ENCODE assay signal across 1 cellular context in the genomic region with DNA sequence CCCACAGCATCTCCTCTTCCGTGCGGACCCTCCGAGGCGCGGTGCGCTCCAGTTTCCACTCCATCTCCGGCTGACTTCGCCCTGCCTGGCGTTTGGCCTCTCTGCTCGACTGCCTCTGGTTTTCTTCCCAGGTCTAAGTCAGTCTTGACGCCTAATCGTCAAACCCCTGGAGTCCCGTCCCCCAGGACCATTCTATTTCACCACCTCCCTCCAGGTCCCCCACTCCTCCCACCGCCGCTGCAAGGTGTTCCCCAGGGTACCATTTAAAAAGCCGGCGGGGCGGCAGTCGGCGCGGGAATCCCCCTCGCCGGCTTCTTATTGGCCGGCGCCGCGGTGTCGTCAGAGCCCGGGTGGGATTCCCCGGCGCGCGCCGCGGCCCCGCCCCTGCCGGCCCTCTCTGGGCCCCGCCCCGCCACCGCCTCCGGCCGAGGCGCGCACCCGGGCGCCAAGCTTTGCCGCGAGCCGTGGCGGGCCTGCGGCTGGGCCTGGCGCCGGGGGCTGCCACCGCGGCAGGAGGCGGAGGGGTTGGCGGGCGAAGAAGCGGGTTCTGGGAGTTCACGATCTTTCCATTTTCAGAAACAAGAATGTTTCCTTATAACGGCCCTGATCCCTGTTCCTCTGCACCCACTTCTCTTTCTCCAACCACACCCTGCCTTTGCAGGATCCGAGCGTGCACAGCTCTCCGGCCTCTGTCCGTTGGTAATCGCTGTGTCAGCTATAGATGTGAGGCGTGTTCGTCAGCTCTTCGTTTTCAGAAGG.
TF ChIP-seq lines count a peak whose summit lies in the region.

A gene with protein sequence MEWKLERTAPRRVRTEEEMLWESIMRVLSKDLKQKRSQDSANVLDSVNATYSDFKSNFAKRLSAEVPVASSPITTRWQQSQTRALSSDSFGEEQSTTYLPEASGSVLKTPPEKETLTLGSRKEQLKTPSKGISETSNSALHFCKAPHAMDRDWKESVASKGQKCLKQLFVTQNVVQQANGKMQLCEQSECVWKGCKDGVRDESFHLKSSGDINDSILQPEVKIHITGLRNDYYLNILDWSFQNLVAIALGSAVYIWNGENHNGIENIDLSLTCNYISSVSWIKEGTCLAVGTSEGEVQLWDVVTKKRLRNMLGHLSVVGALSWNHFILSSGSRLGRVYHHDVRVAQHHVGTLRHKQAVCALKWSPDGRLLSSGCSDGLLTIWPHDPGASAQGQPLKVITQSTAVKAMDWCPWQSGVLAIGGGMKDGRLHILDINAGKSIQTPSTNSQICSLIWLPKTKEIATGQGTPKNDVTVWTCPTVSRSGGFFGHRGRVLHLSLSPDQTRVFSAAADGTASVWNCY (minus strand): TSS at position 241 of the 759 bp plus-strand sequence. CDS start 177 bp downstream, at position 64.

TF ChIP-seq in HepG2, 621 proteins besides CTCF, POLR2A, EP300 and RAD21 (continued from another document and continues in another):
- no peak for TF ChIP-seq SAFB2 (CRISPR knock-in tag; IDR thresholded peaks at IDR 0.05; ENCODE audit: borderline replicate concordance, low read depth)
- TF ChIP-seq ZNF761 (CRISPR knock-in tag; conservative IDR thresholded peaks at IDR 0.05), result no peak
- TF ChIP-seq, protein P1, sequence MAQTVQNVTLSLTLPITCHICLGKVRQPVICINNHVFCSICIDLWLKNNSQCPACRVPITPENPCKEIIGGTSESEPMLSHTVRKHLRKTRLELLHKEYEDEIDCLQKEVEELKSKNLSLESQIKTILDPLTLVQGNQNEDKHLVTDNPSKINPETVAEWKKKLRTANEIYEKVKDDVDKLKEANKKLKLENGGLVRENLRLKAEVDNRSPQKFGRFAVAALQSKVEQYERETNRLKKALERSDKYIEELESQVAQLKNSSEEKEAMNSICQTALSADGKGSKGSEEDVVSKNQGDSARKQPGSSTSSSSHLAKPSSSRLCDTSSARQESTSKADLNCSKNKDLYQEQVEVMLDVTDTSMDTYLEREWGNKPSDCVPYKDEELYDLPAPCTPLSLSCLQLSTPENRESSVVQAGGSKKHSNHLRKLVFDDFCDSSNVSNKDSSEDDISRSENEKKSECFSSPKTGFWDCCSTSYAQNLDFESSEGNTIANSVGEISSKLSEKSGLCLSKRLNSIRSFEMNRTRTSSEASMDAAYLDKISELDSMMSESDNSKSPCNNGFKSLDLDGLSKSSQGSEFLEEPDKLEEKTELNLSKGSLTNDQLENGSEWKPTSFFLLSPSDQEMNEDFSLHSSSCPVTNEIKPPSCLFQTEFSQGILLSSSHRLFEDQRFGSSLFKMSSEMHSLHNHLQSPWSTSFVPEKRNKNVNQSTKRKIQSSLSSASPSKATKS (CRISPR knock-in tag; IDR thresholded peaks at IDR 0.05), result no peak
- TF ChIP-seq, protein P2, sequence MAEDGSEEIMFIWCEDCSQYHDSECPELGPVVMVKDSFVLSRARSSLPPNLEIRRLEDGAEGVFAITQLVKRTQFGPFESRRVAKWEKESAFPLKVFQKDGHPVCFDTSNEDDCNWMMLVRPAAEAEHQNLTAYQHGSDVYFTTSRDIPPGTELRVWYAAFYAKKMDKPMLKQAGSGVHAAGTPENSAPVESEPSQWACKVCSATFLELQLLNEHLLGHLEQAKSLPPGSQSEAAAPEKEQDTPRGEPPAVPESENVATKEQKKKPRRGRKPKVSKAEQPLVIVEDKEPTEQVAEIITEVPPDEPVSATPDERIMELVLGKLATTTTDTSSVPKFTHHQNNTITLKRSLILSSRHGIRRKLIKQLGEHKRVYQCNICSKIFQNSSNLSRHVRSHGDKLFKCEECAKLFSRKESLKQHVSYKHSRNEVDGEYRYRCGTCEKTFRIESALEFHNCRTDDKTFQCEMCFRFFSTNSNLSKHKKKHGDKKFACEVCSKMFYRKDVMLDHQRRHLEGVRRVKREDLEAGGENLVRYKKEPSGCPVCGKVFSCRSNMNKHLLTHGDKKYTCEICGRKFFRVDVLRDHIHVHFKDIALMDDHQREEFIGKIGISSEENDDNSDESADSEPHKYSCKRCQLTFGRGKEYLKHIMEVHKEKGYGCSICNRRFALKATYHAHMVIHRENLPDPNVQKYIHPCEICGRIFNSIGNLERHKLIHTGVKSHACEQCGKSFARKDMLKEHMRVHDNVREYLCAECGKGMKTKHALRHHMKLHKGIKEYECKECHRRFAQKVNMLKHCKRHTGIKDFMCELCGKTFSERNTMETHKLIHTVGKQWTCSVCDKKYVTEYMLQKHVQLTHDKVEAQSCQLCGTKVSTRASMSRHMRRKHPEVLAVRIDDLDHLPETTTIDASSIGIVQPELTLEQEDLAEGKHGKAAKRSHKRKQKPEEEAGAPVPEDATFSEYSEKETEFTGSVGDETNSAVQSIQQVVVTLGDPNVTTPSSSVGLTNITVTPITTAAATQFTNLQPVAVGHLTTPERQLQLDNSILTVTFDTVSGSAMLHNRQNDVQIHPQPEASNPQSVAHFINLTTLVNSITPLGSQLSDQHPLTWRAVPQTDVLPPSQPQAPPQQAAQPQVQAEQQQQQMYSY (CRISPR knock-in tag; IDR thresholded peaks at IDR 0.05), result no peak
- TF ChIP-seq MBD4 (IDR thresholded peaks at IDR 0.05; ENCODE audit: borderline replicate concordance, low read length), result no peak
- TF ChIP-seq ZBTB1 (CRISPR knock-in tag; IDR thresholded peaks at IDR 0.05; ENCODE audit: borderline replicate concordance), result no peak
- TF ChIP-seq ZNF24 (IDR thresholded peaks at IDR 0.05), result no peak
- no peak for TF ChIP-seq ZNF180 (CRISPR knock-in tag; IDR thresholded peaks at IDR 0.05; ENCODE audit: borderline replicate concordance, low read depth)
- TF ChIP-seq ERF (CRISPR knock-in tag; IDR thresholded peaks at IDR 0.05), result no peak
- TF ChIP-seq, protein P3, sequence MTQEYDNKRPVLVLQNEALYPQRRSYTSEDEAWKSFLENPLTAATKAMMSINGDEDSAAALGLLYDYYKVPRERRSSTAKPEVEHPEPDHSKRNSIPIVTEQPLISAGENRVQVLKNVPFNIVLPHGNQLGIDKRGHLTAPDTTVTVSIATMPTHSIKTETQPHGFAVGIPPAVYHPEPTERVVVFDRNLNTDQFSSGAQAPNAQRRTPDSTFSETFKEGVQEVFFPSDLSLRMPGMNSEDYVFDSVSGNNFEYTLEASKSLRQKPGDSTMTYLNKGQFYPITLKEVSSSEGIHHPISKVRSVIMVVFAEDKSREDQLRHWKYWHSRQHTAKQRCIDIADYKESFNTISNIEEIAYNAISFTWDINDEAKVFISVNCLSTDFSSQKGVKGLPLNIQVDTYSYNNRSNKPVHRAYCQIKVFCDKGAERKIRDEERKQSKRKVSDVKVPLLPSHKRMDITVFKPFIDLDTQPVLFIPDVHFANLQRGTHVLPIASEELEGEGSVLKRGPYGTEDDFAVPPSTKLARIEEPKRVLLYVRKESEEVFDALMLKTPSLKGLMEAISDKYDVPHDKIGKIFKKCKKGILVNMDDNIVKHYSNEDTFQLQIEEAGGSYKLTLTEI (CRISPR knock-in tag; conservative IDR thresholded peaks at IDR 0.05), result no peak
- peak; percentile 71 for TF ChIP-seq MAFF (IDR thresholded peaks at IDR 0.05; ENCODE audit: low read depth, low read length)
- TF ChIP-seq SP140L (CRISPR knock-in tag; IDR thresholded peaks at IDR 0.05; ENCODE audit: borderline replicate concordance), result no peak
- TF ChIP-seq WIZ (CRISPR knock-in tag; IDR thresholded peaks at IDR 0.05), result no peak
- no peak for TF ChIP-seq HNRNPH1 (optimal IDR thresholded peaks at IDR 0.05; ENCODE audit: low read depth, low read length)
- no peak for TF ChIP-seq NAIF1 (CRISPR knock-in tag; IDR thresholded peaks at IDR 0.05; ENCODE audit: borderline replicate concordance)
- TF ChIP-seq GZF1 (CRISPR knock-in tag; IDR thresholded peaks at IDR 0.05), result no peak
- TF ChIP-seq ESRRA (CRISPR knock-in tag; IDR thresholded peaks at IDR 0.05; ENCODE audit: low read depth), result no peak
- TF ChIP-seq, protein P4, sequence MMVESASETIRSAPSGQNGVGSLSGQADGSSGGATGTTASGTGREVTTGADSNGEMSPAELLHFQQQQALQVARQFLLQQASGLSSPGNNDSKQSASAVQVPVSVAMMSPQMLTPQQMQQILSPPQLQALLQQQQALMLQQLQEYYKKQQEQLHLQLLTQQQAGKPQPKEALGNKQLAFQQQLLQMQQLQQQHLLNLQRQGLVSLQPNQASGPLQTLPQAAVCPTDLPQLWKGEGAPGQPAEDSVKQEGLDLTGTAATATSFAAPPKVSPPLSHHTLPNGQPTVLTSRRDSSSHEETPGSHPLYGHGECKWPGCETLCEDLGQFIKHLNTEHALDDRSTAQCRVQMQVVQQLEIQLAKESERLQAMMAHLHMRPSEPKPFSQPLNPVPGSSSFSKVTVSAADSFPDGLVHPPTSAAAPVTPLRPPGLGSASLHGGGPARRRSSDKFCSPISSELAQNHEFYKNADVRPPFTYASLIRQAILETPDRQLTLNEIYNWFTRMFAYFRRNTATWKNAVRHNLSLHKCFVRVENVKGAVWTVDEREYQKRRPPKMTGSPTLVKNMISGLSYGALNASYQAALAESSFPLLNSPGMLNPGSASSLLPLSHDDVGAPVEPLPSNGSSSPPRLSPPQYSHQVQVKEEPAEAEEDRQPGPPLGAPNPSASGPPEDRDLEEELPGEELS (CRISPR knock-in tag; IDR thresholded peaks at IDR 0.05), result no peak
- TF ChIP-seq ZNF577 (CRISPR knock-in tag; IDR thresholded peaks at IDR 0.05; ENCODE audit: borderline replicate concordance, low read depth), result no peak
- no peak for TF ChIP-seq MBNL3 (CRISPR knock-in tag; conservative IDR thresholded peaks at IDR 0.05)
- TF ChIP-seq ZFX (CRISPR knock-in tag; IDR thresholded peaks at IDR 0.05; ENCODE audit: low read depth), result peak; percentile 64
- TF ChIP-seq TP53 (CRISPR knock-in tag; conservative IDR thresholded peaks at IDR 0.05), result no peak
- no peak for TF ChIP-seq NFIC (IDR thresholded peaks at IDR 0.05; ENCODE audit: low read length)
- TF ChIP-seq HIVEP1 (CRISPR knock-in tag; IDR thresholded peaks at IDR 0.05), result peak; percentile 99
- TF ChIP-seq, protein P5, sequence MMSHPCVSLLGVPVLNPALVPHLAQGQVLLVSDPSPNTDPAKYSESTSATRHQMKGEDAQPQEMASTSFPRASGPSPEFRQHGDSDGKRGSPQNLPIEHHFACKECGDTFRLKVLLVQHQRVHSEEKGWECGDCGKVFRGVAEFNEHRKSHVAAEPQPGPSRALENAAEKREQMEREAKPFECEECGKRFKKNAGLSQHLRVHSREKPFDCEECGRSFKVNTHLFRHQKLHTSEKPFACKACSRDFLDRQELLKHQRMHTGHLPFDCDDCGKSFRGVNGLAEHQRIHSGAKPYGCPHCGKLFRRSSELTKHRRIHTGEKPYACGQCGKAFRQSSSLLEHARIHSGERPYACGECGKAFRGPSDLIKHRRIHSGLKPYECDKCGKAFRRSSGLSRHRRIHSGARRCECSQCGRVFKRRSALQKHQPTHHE (CRISPR knock-in tag; IDR thresholded peaks at IDR 0.05; ENCODE audit: borderline replicate concordance), result no peak
- no peak for TF ChIP-seq CENPX (CRISPR knock-in tag; IDR thresholded peaks at IDR 0.05)
- TF ChIP-seq ZNF746 (CRISPR knock-in tag; IDR thresholded peaks at IDR 0.05), result no peak
- no peak for TF ChIP-seq NONO (IDR thresholded peaks at IDR 0.05)
- no peak for TF ChIP-seq NONO (CRISPR knock-in tag; conservative IDR thresholded peaks at IDR 0.05)
- TF ChIP-seq ZNF333 (CRISPR knock-in tag; IDR thresholded peaks at IDR 0.05; ENCODE audit: borderline replicate concordance), result no peak
- TF ChIP-seq, protein P6, sequence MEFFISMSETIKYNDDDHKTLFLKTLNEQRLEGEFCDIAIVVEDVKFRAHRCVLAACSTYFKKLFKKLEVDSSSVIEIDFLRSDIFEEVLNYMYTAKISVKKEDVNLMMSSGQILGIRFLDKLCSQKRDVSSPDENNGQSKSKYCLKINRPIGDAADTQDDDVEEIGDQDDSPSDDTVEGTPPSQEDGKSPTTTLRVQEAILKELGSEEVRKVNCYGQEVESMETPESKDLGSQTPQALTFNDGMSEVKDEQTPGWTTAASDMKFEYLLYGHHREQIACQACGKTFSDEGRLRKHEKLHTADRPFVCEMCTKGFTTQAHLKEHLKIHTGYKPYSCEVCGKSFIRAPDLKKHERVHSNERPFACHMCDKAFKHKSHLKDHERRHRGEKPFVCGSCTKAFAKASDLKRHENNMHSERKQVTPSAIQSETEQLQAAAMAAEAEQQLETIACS (CRISPR knock-in tag; IDR thresholded peaks at IDR 0.05), result peak; percentile 73
- no peak for TF ChIP-seq RBM22 (optimal IDR thresholded peaks at IDR 0.05; ENCODE audit: low read length)
- TF ChIP-seq, protein P7, sequence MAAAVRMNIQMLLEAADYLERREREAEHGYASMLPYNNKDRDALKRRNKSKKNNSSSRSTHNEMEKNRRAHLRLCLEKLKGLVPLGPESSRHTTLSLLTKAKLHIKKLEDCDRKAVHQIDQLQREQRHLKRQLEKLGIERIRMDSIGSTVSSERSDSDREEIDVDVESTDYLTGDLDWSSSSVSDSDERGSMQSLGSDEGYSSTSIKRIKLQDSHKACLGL (CRISPR knock-in tag; IDR thresholded peaks at IDR 0.05), result no peak
- no peak for TF ChIP-seq ZNF549 (CRISPR knock-in tag; IDR thresholded peaks at IDR 0.05)
- TF ChIP-seq, protein P8, sequence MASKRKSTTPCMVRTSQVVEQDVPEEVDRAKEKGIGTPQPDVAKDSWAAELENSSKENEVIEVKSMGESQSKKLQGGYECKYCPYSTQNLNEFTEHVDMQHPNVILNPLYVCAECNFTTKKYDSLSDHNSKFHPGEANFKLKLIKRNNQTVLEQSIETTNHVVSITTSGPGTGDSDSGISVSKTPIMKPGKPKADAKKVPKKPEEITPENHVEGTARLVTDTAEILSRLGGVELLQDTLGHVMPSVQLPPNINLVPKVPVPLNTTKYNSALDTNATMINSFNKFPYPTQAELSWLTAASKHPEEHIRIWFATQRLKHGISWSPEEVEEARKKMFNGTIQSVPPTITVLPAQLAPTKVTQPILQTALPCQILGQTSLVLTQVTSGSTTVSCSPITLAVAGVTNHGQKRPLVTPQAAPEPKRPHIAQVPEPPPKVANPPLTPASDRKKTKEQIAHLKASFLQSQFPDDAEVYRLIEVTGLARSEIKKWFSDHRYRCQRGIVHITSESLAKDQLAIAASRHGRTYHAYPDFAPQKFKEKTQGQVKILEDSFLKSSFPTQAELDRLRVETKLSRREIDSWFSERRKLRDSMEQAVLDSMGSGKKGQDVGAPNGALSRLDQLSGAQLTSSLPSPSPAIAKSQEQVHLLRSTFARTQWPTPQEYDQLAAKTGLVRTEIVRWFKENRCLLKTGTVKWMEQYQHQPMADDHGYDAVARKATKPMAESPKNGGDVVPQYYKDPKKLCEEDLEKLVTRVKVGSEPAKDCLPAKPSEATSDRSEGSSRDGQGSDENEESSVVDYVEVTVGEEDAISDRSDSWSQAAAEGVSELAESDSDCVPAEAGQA (IDR thresholded peaks at IDR 0.05; ENCODE audit: low read depth), result no peak
- TF ChIP-seq, protein P8 (CRISPR knock-in tag; IDR thresholded peaks at IDR 0.05; ENCODE audit: borderline replicate concordance), result no peak
- peak; percentile 74 to 87 for TF ChIP-seq MAFK (conservative IDR thresholded peaks at IDR 0.05 in 1 of 2, IDR thresholded peaks at IDR 0.05 in 1 of 2; ENCODE audit: low read length in 2 of 2)
